In the genomic region with DNA sequence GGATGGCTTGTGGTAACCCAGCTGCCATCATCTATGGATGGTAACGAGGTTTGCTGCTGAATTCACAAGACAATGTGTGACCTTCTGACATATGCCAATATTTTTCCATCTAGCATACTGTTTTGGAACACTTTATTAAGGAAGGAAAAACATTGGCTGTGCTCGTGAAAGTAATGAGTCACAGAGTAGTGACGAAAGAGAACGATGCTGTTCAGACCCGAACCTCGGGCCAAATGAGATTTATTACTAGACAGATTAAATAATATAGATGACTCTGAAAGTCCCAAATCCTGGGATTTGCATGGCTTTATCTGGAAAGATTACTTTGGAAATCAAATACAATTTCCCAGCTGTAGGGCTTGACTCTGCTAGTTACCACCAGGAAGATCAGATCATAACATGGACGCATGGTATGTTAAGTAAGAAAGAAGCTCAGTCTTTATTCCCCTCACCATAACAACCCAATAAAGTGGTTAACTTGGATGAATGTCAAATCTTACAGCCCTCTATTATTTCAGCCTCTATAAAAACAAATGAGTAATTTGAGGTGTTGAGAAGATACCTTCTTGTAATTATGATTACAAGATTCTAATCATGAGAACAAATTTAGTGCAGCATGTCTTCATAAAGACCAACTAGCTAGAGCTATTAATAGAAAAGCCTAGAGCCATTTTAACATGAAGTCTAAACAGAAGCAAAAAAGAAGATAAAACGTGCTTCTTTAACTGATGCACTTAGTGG, we compare ENCODE assay signal across 12 cellular contexts. TPM values are rescaled to one million over a fixed set of nuclear protein-coding genes. Genes with fewer than 3 reads are reported as not detected.
DNase-seq lines count a peak whose midpoint lies in the region; ATAC-seq and TF ChIP-seq lines count a peak whose summit lies in the region.
"Had no signal": no experiment of that assay in that cellular context is flagged by ENCODE, and none has a peak within 500 bp of the region (broad histone marks: within the 10 kb centered on the region; RNA-seq: fewer than 3 reads in every experiment).

No MANE protein-coding gene starts in this region.

- H3K27ac ChIP-seq in HEK293 (ENCODE audit: extremely low read depth, low read depth, low read length): no peak overlapping the region; the same call in 1 of the 2 replicates
- peak overlapping the region; percentile 88 for H3K27ac ChIP-seq in epithelial cell of prostate
- H3K27ac ChIP-seq in rectal smooth muscle tissue (ENCODE audit: low read depth, low read length): peak overlapping the region; percentile 52

- ATAC-seq in activated naive CD8-positive, alpha-beta T cell treated with anti-CD3 and anti-CD28 coated beads, Interleukin-2, amount 50 U/mL, for 24 hours: no peak
- ATAC-seq in stimulated activated memory B cell treated with anti-CD40 and anti-IgM and Interleukin-4, amounts not matched to agents 10 μg/mL and 1 μg/mL and 100 μg/mL, for 72 hours: no peak
- ATAC-seq: GM12878 had no signal

- no peak overlapping the region for H3K4me3 Mint-ChIP-seq in activated naive CD8-positive, alpha-beta T cell treated with anti-CD3 and anti-CD28 coated beads, Interleukin-2, amount 50 U/mL, for 24 hours
- H3K4me3 Mint-ChIP-seq in stimulated activated memory B cell treated with anti-CD40 and anti-IgM and Interleukin-4, amounts not matched to agents 10 μg/mL and 1 μg/mL and 100 μg/mL, for 72 hours: no peak overlapping the region
- H3K4me3 Mint-ChIP-seq: nephron had no signal

- no peaks in the 10 kb centered on the region for H3K27me3 Mint-ChIP-seq in activated naive CD8-positive, alpha-beta T cell treated with anti-CD3 and anti-CD28 coated beads, Interleukin-2, amount 50 U/mL, for 24 hours
- H3K27me3 Mint-ChIP-seq in stimulated activated memory B cell treated with anti-CD40 and anti-IgM and Interleukin-4, amounts not matched to agents 10 μg/mL and 1 μg/mL and 100 μg/mL, for 72 hours: no peaks in the 10 kb centered on the region

- peak; percentile 22 for DNase-seq in RPMI7951 (ENCODE audit: low read depth)
- DNase-seq in epithelial cell of prostate (ENCODE audit: low read depth, low spot score): no peak
- DNase-seq in activated naive CD8-positive, alpha-beta T cell treated with anti-CD3 and anti-CD28 coated beads, Interleukin-2, amount 50 U/mL, for 24 hours: no peak
- no peak for DNase-seq in AG08395 (ENCODE audit: low spot score)
- DNase-seq in SW 1271 (lab: John Stamatoyannopoulos, UW): no peak
- DNase-seq: NCI-H1930; stimulated activated CD4-positive, alpha-beta T cell treated with anti-CD3 and anti-CD28 coated beads, Interleukin-4, amount 100 ng/mL, for 24 hours had no signal

- no peaks in the 10 kb centered on the region for H3K27me3 ChIP-seq in rectal smooth muscle tissue (ENCODE audit: control insufficient read depth, insufficient read depth, low read length)

- no peak overlapping the region for H3K9ac ChIP-seq in rectal smooth muscle tissue (ENCODE audit: low read length)

- no peak overlapping the region for H3K27ac Mint-ChIP-seq in activated naive CD8-positive, alpha-beta T cell treated with anti-CD3 and anti-CD28 coated beads, Interleukin-2, amount 50 U/mL, for 24 hours
- H3K27ac Mint-ChIP-seq in stimulated activated memory B cell treated with anti-CD40 and anti-IgM and Interleukin-4, amounts not matched to agents 10 μg/mL and 1 μg/mL and 100 μg/mL, for 72 hours: no peak overlapping the region
- H3K27ac Mint-ChIP-seq: nephron had no signal

- H3K4me1 ChIP-seq in HEK293 (ENCODE audit: control insufficient read depth, insufficient read depth, low read length): peaks cover 15% of the 10 kb centered on the region; the same call in 1 of the 2 replicates
- peaks cover 3% of the 10 kb centered on the region for H3K4me1 ChIP-seq in rectal smooth muscle tissue (ENCODE audit: control insufficient read depth, insufficient read depth, low read length)

- TF ChIP-seq CTCF in HEK293 (tag by site-specific recombination; IDR thresholded peaks at IDR 0.05): no peak

- H3K9me3 Mint-ChIP-seq in activated naive CD8-positive, alpha-beta T cell treated with anti-CD3 and anti-CD28 coated beads, Interleukin-2, amount 50 U/mL, for 24 hours: no peaks in the 10 kb centered on the region
- no peaks in the 10 kb centered on the region for H3K9me3 Mint-ChIP-seq in stimulated activated memory B cell treated with anti-CD40 and anti-IgM and Interleukin-4, amounts not matched to agents 10 μg/mL and 1 μg/mL and 100 μg/mL, for 72 hours
- H3K9me3 Mint-ChIP-seq: nephron had no signal

- peaks cover 0 to 3% of the 10 kb centered on the region in 2 experiments; a peak in 1 of 3 replicates for H3K36me3 ChIP-seq in HEK293 (ENCODE audit: control insufficient read depth in 2 of 2, insufficient read depth in 1 of 2, low read length in 2 of 2)
- H3K36me3 ChIP-seq in rectal smooth muscle tissue (ENCODE audit: control insufficient read depth, insufficient read depth, low read length): no peaks in the 10 kb centered on the region

- peaks cover 44% of the 10 kb centered on the region for H3K4me1 Mint-ChIP-seq in activated naive CD8-positive, alpha-beta T cell treated with anti-CD3 and anti-CD28 coated beads, Interleukin-2, amount 50 U/mL, for 24 hours
- H3K4me1 Mint-ChIP-seq in stimulated activated memory B cell treated with anti-CD40 and anti-IgM and Interleukin-4, amounts not matched to agents 10 μg/mL and 1 μg/mL and 100 μg/mL, for 72 hours: peaks cover 10% of the 10 kb centered on the region

- H3K4me3 ChIP-seq in HEK293 (ENCODE audit: low read depth, low read length) (no peak overlapping the region), rectal smooth muscle tissue (ENCODE audit: low read length) (no peak overlapping the region)
- H3K4me3 ChIP-seq: GM12878 had no signal

- CTCF ChIA-PET in HEK293 (lab: Yijun Ruan, JAX): interaction anchor here (0.5 to 1.2 kb wide), 3 partner anchors 16 to 68 kb away, joined by 3 to 6 read pairs (median 6); no protein-coding TSS in a partner anchor

- peaks cover 21% of the 10 kb centered on the region for H3K36me3 Mint-ChIP-seq in activated naive CD8-positive, alpha-beta T cell treated with anti-CD3 and anti-CD28 coated beads, Interleukin-2, amount 50 U/mL, for 24 hours (ENCODE audit: low read depth)
- peaks cover 22% of the 10 kb centered on the region for H3K36me3 Mint-ChIP-seq in stimulated activated memory B cell treated with anti-CD40 and anti-IgM and Interleukin-4, amounts not matched to agents 10 μg/mL and 1 μg/mL and 100 μg/mL, for 72 hours

- H3K9me3 ChIP-seq in HEK293 (ENCODE audit: control insufficient read depth, insufficient read depth, low read depth, low read length): no peaks in the 10 kb centered on the region

- POLR2A ChIA-PET in HEK293 (lab: Yijun Ruan, JAX): no interaction called here

TF ChIP-seq in HEK293, 187 proteins besides CTCF, POLR2A, EP300 and RAD21 (continues in another document):
- peak; percentile 72 for TF ChIP-seq ZNF629 (tag by site-specific recombination; IDR thresholded peaks at IDR 0.05)
- peak; percentile 56 for TF ChIP-seq FEZF1 (tag by site-specific recombination; IDR thresholded peaks at IDR 0.05)
- TF ChIP-seq ZNF610 (tag by site-specific recombination; IDR thresholded peaks at IDR 0.05; ENCODE audit: borderline replicate concordance): no peak
- no peak for TF ChIP-seq GLIS2 (tag by site-specific recombination; IDR thresholded peaks at IDR 0.05)
- TF ChIP-seq ZNF843 (tag by site-specific recombination; IDR thresholded peaks at IDR 0.05): peak; percentile 56
- TF ChIP-seq ZNF473 (tag by site-specific recombination; IDR thresholded peaks at IDR 0.05): no peak
- peak; percentile 58 for TF ChIP-seq PRDM6 (tag by site-specific recombination; IDR thresholded peaks at IDR 0.05)
- peak; percentile 29; the same call in 1 of the 2 replicates for TF ChIP-seq HIC1 (tag by site-specific recombination; IDR thresholded peaks at IDR 0.05)
- TF ChIP-seq ZBTB8A (tag by site-specific recombination; IDR thresholded peaks at IDR 0.05): peak; percentile 34; the same call in 1 of the 2 replicates
- peak; percentile 80 for TF ChIP-seq ZXDB (tag by site-specific recombination; IDR thresholded peaks at IDR 0.05)

RNA-seq across cellular contexts. Expression of gene ERN1, which starts 32.6 kb away (rescaled TPM):
- total RNA-seq in RPMI7951 (2014; rRNA removed; shearing (Covaris generic)): 3.4 and 6.0 TPM in 2 replicates
